ENCODE assay signal across 1 cellular context in genomic region chr12:123388218-123388947, GRCh38.
TF ChIP-seq lines count a peak whose summit lies in the region.

No MANE protein-coding gene starts in this region.

TF ChIP-seq in K562, 482 proteins besides CTCF, POLR2A, EP300 and RAD21 (continued from another document and continues in another):
- TF ChIP-seq, protein P1, sequence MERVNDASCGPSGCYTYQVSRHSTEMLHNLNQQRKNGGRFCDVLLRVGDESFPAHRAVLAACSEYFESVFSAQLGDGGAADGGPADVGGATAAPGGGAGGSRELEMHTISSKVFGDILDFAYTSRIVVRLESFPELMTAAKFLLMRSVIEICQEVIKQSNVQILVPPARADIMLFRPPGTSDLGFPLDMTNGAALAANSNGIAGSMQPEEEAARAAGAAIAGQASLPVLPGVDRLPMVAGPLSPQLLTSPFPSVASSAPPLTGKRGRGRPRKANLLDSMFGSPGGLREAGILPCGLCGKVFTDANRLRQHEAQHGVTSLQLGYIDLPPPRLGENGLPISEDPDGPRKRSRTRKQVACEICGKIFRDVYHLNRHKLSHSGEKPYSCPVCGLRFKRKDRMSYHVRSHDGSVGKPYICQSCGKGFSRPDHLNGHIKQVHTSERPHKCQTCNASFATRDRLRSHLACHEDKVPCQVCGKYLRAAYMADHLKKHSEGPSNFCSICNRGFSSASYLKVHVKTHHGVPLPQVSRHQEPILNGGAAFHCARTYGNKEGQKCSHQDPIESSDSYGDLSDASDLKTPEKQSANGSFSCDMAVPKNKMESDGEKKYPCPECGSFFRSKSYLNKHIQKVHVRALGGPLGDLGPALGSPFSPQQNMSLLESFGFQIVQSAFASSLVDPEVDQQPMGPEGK (CRISPR knock-in tag; IDR thresholded peaks at IDR 0.05; ENCODE audit: borderline replicate concordance): no peak
- no peak for TF ChIP-seq SMAD2 (IDR thresholded peaks at IDR 0.05; ENCODE audit: low read depth, low read length)
- no peak for TF ChIP-seq ESRRB (CRISPR knock-in tag; IDR thresholded peaks at IDR 0.05; ENCODE audit: borderline replicate concordance)
- TF ChIP-seq IFI16 (CRISPR knock-in tag; IDR thresholded peaks at IDR 0.05): no peak
- TF ChIP-seq CHCHD3 (CRISPR knock-in tag; IDR thresholded peaks at IDR 0.05): no peak
- no peak for TF ChIP-seq PPARD (CRISPR knock-in tag; IDR thresholded peaks at IDR 0.05)
- peak; percentile 68 for TF ChIP-seq ZNF766 (CRISPR knock-in tag; conservative IDR thresholded peaks at IDR 0.05)
- TF ChIP-seq RFX7 (CRISPR knock-in tag; IDR thresholded peaks at IDR 0.05): no peak
- TF ChIP-seq GABPB1 (CRISPR knock-in tag; IDR thresholded peaks at IDR 0.05): no peak
- TF ChIP-seq MLX (CRISPR knock-in tag; conservative IDR thresholded peaks at IDR 0.05): no peak
- TF ChIP-seq, protein P2, sequence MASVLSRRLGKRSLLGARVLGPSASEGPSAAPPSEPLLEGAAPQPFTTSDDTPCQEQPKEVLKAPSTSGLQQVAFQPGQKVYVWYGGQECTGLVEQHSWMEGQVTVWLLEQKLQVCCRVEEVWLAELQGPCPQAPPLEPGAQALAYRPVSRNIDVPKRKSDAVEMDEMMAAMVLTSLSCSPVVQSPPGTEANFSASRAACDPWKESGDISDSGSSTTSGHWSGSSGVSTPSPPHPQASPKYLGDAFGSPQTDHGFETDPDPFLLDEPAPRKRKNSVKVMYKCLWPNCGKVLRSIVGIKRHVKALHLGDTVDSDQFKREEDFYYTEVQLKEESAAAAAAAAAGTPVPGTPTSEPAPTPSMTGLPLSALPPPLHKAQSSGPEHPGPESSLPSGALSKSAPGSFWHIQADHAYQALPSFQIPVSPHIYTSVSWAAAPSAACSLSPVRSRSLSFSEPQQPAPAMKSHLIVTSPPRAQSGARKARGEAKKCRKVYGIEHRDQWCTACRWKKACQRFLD (CRISPR knock-in tag; IDR thresholded peaks at IDR 0.05): peak; percentile 32; the same call in 1 of the 2 replicates
- no peak for TF ChIP-seq HNRNPK (IDR thresholded peaks at IDR 0.05; ENCODE audit: low read depth, low read length, poor library complexity, severe bottlenecking)
- peak; percentile 95 for TF ChIP-seq CBFA2T2 (conservative IDR thresholded peaks at IDR 0.05)
- no peak for TF ChIP-seq PHB (CRISPR knock-in tag; IDR thresholded peaks at IDR 0.05)
- TF ChIP-seq SNAPC5 (CRISPR knock-in tag; IDR thresholded peaks at IDR 0.05): no peak
- no peak for TF ChIP-seq TCFL5 (CRISPR knock-in tag; conservative IDR thresholded peaks at IDR 0.05)
- TF ChIP-seq SMARCA5 (IDR thresholded peaks at IDR 0.05): no peak
- TF ChIP-seq, protein P3, sequence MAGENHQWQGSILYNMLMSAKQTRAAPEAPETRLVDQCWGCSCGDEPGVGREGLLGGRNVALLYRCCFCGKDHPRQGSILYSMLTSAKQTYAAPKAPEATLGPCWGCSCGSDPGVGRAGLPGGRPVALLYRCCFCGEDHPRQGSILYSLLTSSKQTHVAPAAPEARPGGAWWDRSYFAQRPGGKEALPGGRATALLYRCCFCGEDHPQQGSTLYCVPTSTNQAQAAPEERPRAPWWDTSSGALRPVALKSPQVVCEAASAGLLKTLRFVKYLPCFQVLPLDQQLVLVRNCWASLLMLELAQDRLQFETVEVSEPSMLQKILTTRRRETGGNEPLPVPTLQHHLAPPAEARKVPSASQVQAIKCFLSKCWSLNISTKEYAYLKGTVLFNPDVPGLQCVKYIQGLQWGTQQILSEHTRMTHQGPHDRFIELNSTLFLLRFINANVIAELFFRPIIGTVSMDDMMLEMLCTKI (IDR thresholded peaks at IDR 0.05; ENCODE audit: partially characterized antibody): no peak
- peak; percentile 96 for TF ChIP-seq NCOR1 (IDR thresholded peaks at IDR 0.05)
- TF ChIP-seq MIER1 (IDR thresholded peaks at IDR 0.05; ENCODE audit: low read depth): no peak
- TF ChIP-seq, protein P4, sequence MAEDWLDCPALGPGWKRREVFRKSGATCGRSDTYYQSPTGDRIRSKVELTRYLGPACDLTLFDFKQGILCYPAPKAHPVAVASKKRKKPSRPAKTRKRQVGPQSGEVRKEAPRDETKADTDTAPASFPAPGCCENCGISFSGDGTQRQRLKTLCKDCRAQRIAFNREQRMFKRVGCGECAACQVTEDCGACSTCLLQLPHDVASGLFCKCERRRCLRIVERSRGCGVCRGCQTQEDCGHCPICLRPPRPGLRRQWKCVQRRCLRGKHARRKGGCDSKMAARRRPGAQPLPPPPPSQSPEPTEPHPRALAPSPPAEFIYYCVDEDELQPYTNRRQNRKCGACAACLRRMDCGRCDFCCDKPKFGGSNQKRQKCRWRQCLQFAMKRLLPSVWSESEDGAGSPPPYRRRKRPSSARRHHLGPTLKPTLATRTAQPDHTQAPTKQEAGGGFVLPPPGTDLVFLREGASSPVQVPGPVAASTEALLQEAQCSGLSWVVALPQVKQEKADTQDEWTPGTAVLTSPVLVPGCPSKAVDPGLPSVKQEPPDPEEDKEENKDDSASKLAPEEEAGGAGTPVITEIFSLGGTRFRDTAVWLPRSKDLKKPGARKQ (CRISPR knock-in tag; IDR thresholded peaks at IDR 0.05): no peak
- no peak for TF ChIP-seq ZNF583 (CRISPR knock-in tag; IDR thresholded peaks at IDR 0.05)
- TF ChIP-seq POU5F1 (IDR thresholded peaks at IDR 0.05; ENCODE audit: borderline replicate concordance, low read depth, low read length, partially characterized antibody): no peak
- no peak for TF ChIP-seq EWSR1 (IDR thresholded peaks at IDR 0.05; ENCODE audit: borderline replicate concordance, low read depth, partially characterized antibody)
- no peak for TF ChIP-seq GTF2A2 (tag; IDR thresholded peaks at IDR 0.05)
- no peak for TF ChIP-seq DIDO1 (tag; IDR thresholded peaks at IDR 0.05; ENCODE audit: low read depth)
- TF ChIP-seq, protein P5, sequence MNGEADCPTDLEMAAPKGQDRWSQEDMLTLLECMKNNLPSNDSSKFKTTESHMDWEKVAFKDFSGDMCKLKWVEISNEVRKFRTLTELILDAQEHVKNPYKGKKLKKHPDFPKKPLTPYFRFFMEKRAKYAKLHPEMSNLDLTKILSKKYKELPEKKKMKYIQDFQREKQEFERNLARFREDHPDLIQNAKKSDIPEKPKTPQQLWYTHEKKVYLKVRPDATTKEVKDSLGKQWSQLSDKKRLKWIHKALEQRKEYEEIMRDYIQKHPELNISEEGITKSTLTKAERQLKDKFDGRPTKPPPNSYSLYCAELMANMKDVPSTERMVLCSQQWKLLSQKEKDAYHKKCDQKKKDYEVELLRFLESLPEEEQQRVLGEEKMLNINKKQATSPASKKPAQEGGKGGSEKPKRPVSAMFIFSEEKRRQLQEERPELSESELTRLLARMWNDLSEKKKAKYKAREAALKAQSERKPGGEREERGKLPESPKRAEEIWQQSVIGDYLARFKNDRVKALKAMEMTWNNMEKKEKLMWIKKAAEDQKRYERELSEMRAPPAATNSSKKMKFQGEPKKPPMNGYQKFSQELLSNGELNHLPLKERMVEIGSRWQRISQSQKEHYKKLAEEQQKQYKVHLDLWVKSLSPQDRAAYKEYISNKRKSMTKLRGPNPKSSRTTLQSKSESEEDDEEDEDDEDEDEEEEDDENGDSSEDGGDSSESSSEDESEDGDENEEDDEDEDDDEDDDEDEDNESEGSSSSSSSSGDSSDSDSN (IDR thresholded peaks at IDR 0.05; ENCODE audit: borderline replicate concordance in 1 of 2, low read depth in 2 of 2, low read length in 2 of 2): peak in 1 of 2 experiments; percentile 85; a peak in 2 of 4 replicates
- TF ChIP-seq, protein P6, sequence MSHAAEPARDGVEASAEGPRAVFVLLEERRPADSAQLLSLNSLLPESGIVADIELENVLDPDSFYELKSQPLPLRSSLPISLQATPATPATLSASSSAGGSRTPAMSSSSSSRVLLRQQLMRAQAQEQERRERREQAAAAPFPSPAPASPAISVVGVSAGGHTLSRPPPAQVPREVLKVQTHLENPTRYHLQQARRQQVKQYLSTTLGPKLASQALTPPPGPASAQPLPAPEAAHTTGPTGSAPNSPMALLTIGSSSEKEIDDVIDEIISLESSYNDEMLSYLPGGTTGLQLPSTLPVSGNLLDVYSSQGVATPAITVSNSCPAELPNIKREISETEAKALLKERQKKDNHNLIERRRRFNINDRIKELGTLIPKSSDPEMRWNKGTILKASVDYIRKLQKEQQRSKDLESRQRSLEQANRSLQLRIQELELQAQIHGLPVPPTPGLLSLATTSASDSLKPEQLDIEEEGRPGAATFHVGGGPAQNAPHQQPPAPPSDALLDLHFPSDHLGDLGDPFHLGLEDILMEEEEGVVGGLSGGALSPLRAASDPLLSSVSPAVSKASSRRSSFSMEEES (CRISPR knock-in tag; IDR thresholded peaks at IDR 0.05): no peak
- no peak; the same call in none of the 2 replicates for TF ChIP-seq MXI1 (IDR thresholded peaks at IDR 0.05; ENCODE audit: low read depth, low read length)
- TF ChIP-seq MAFG (tag; conservative IDR thresholded peaks at IDR 0.05): no peak
- no peak for TF ChIP-seq BACH1 (tag; IDR thresholded peaks at IDR 0.05)
- no peak for TF ChIP-seq SREBF1 (IDR thresholded peaks at IDR 0.05; ENCODE audit: borderline replicate concordance, low read depth, low read length)
- no peak for TF ChIP-seq HMG20A (CRISPR knock-in tag; conservative IDR thresholded peaks at IDR 0.05)
- no peak for TF ChIP-seq PYGO2 (tag; IDR thresholded peaks at IDR 0.05)
- no peak for TF ChIP-seq ZNF398 (CRISPR knock-in tag; IDR thresholded peaks at IDR 0.05)
- TF ChIP-seq ZNF644 (tag; IDR thresholded peaks at IDR 0.05; ENCODE audit: low read depth): no peak
- no peak for TF ChIP-seq MED1 (CRISPR knock-in tag; IDR thresholded peaks at IDR 0.05; ENCODE audit: borderline replicate concordance)
- TF ChIP-seq HMGN3 (IDR thresholded peaks at IDR 0.05; ENCODE audit: borderline replicate concordance, extremely low read depth, insufficient read length, low read depth, low read length): peak; percentile 80
- TF ChIP-seq FOXK2 (conservative IDR thresholded peaks at IDR 0.05 in 1 of 2, IDR thresholded peaks at IDR 0.05 in 1 of 2; ENCODE audit: low read depth in 2 of 2): 0 out of 4 replicates have a peak, but pooled peaks of 1 of the 2 experiments have one; percentile 12
- peak; percentile 69 for TF ChIP-seq ATF7 (IDR thresholded peaks at IDR 0.05)
- 0 out of 3 replicates have a peak, but pooled peaks of 1 of the 2 experiments have one; percentile 59 for TF ChIP-seq CBX3 (IDR thresholded peaks at IDR 0.05; ENCODE audit: borderline replicate concordance in 1 of 2, low read length in 2 of 2)
- TF ChIP-seq STAT6 (CRISPR knock-in tag; IDR thresholded peaks at IDR 0.05): 0 out of 2 replicates have a peak, but pooled peaks have one; percentile 67
- TF ChIP-seq TRIM24 (IDR thresholded peaks at IDR 0.05): peak; percentile 67 to 78; a peak in 3 of 4 replicates
- TF ChIP-seq HDAC2 (IDR thresholded peaks at IDR 0.05): peak; percentile 90
- no peak for TF ChIP-seq CHD1 (IDR thresholded peaks at IDR 0.05; ENCODE audit: low read length)
- TF ChIP-seq NR2C2 (CRISPR knock-in tag; IDR thresholded peaks at IDR 0.05): no peak
- TF ChIP-seq NR2C2 (tag; IDR thresholded peaks at IDR 0.05): peak; percentile 73
